In the genomic region with DNA sequence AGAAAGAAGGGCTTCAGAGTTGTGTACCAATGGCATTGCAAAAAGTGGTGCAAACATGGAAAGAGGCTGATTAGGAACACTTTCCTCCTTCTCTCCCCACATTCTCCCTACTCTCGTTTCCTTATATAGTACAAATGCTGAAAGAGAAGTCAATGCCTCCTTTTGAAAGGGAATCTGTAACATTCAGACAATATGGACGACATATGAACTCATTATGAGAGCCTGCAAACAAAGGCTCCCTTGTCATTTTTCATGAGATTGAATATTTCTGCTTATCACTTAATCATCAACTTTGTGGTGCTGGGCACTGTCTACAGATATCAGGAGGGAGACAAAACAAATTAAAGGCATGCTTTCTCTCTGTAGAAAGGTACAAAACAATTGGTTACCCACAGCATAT, we compare ENCODE assay signal across 28 cellular contexts.
"Had no signal": no experiment of that assay in that cellular context is flagged by ENCODE, and none has a peak within 500 bp of the region (broad histone marks: within the 10 kb centered on the region; RNA-seq: fewer than 3 reads in every experiment).

No MANE protein-coding gene starts in this region.

- H3K4me1 Mint-ChIP-seq: natural killer cell; nephron; neural progenitor cell; stimulated activated memory B cell treated with anti-CD40 and anti-IgM and Interleukin-4, amounts not matched to agents 10 μg/mL and 1 μg/mL and 100 μg/mL, for 72 hours; stimulated activated naive CD8-positive, alpha-beta T cell treated with anti-CD3 and anti-CD28 coated beads, Interleukin-15, amount 100 ng/mL, for 72 hours had no signal

- H3K4me3 Mint-ChIP-seq: natural killer cell; nephron; neural progenitor cell; stimulated activated memory B cell treated with anti-CD40 and anti-IgM and Interleukin-4, amounts not matched to agents 10 μg/mL and 1 μg/mL and 100 μg/mL, for 72 hours; stimulated activated naive CD8-positive, alpha-beta T cell treated with anti-CD3 and anti-CD28 coated beads, Interleukin-15, amount 100 ng/mL, for 72 hours; type B pancreatic cell had no signal

- H3K27me3 Mint-ChIP-seq: progenitor cell of endocrine pancreas; stimulated activated memory B cell treated with anti-CD40 and anti-IgM and Interleukin-4, amounts not matched to agents 10 μg/mL and 1 μg/mL and 100 μg/mL, for 72 hours; stimulated activated naive CD8-positive, alpha-beta T cell treated with anti-CD3 and anti-CD28 coated beads, Interleukin-15, amount 100 ng/mL, for 72 hours had no signal

- H3K27ac Mint-ChIP-seq: natural killer cell; nephron; neural progenitor cell; progenitor cell of endocrine pancreas; stimulated activated memory B cell treated with anti-CD40 and anti-IgM and Interleukin-4, amounts not matched to agents 10 μg/mL and 1 μg/mL and 100 μg/mL, for 72 hours; stimulated activated naive CD8-positive, alpha-beta T cell treated with anti-CD3 and anti-CD28 coated beads, Interleukin-15, amount 100 ng/mL, for 72 hours; type B pancreatic cell had no signal

- H3K36me3 Mint-ChIP-seq: natural killer cell; neural progenitor cell; stimulated activated memory B cell treated with anti-CD40 and anti-IgM and Interleukin-4, amounts not matched to agents 10 μg/mL and 1 μg/mL and 100 μg/mL, for 72 hours; type B pancreatic cell had no signal

- DNase-seq: natural killer cell; occipital lobe; ovary; posterior cingulate gyrus; psoas muscle; right cardiac atrium; right lobe of liver; sigmoid colon; spleen; stimulated activated CD4-positive, alpha-beta T cell treated with anti-CD3 and anti-CD28 coated beads, Interleukin-12 subunit alpha, Interleukin-12 subunit beta, amount 100 ng/mL, for 4 hours; stimulated activated CD4-positive, alpha-beta T cell treated with anti-CD3 and anti-CD28 coated beads, Interleukin-1b, Interleukin-23, amount 100 ng/mL, for 48 hours; stimulated activated CD4-positive, alpha-beta T cell treated with anti-CD3 and anti-CD28 coated beads, Interleukin-4, amount 100 ng/mL, for 1 hour; stimulated activated CD4-positive, alpha-beta T cell treated with anti-CD3 and anti-CD28 coated beads, Interleukin-4, amount 100 ng/mL, for 4 hours; stimulated activated CD8-positive, alpha-beta memory T cell treated with anti-CD3 and anti-CD28 coated beads, Interleukin-4, amount 100 ng/mL, for 48 hours; stimulated activated naive CD4-positive, alpha-beta T cell; stimulated activated naive CD8-positive, alpha-beta T cell treated with anti-CD3 and anti-CD28 coated beads, Interleukin-15, amount 100 ng/mL, for 72 hours; stimulated activated naive CD8-positive, alpha-beta T cell treated with anti-CD3 and anti-CD28 coated beads, Interleukin-15, Interleukin-2, amounts not matched to agents 100 U/mL and 50 U/mL, for 24 hours; substantia nigra; testis; tibial artery; transverse colon; upper lobe of right lung; uterus had no signal

- H3K9me3 Mint-ChIP-seq: natural killer cell; nephron; stimulated activated memory B cell treated with anti-CD40 and anti-IgM and Interleukin-4, amounts not matched to agents 10 μg/mL and 1 μg/mL and 100 μg/mL, for 72 hours; stimulated activated naive CD8-positive, alpha-beta T cell treated with anti-CD3 and anti-CD28 coated beads, Interleukin-15, amount 100 ng/mL, for 72 hours; type B pancreatic cell had no signal
